8 cellular contexts compared by ENCODE assay signal in the genomic region with DNA sequence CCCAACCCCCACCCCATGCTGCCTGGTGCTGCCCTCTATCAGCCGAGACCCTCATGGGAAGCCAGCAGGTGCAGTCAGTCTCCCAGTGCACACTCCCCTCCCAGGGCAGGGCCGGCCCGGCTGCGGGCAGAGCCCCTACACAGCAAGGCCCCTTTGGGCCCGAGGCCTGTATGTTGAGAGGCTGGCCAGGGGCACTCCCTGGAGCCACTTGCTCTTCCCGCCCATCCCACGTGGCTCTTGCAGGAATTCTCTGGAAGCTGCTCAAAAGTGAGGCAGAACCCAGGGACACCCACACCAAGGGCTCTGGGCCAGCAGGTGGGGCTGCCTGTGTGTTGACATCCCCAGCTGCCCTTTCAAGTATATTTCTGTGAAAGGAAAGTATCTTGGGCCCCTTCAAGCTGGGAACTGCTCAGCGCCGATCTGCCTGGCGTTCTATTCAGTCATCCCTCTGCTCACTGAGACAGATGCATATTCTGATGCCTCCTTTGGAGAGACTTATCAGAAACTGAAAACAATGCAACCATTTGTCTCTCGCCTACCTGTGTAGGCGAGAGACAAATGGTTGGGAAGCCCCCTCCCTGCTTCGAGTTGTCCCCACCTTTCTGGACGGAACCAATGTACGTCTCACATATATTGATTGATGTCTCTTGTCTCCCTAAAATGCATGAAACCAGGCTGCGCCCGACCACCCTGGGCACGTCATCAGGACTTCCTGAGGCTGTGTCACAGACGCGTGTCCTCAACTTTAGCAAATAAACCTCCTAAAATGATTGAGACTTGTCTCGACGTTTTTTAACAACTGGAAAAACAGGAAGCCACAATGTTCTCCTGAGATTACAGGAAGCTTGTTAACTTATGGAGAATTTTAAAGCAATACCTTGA. TPM values are rescaled to one million over a fixed set of nuclear protein-coding genes. Genes with fewer than 3 reads are reported as not detected.
A peak's percentile ranks its signal among the peaks of the same experiment; 100 is the strongest.
DNase-seq lines count a peak whose midpoint lies in the region; ATAC-seq and TF ChIP-seq lines count a peak whose summit lies in the region.

No MANE protein-coding gene starts in this region.

- DNase-seq in HL-60 (ENCODE audit: low read depth in 1 of 2, low spot score in 1 of 2) (no peak), fibroblast of the aortic adventitia (ENCODE audit: low read depth) (peak; percentile 52), nucleus accumbens (lab: John Stamatoyannopoulos, UW) (no peak), cerebellar cortex (ENCODE audit: low spot score) (no peak), OCI-M1 (lab: John Stamatoyannopoulos, UW) (no peak)
- DNase-seq in activated CD4-positive, alpha-beta memory T cell treated with anti-CD3 and anti-CD28 coated beads, Interleukin-2, amount 10 ng/mL, durations not matched to agents 7 days and 5 days = no peak
- DNase-seq in stimulated activated CD4-positive, alpha-beta T cell treated with anti-CD3 and anti-CD28 coated beads, Interleukin-4, amount 100 ng/mL, for 1 hour = peak; percentile 61

- H3K27ac ChIP-seq in HL-60 (replicated peaks) = peak overlapping the region; percentile 88

- peaks cover 56% of the 10 kb centered on the region for H3K36me3 Mint-ChIP-seq in activated CD4-positive, alpha-beta memory T cell treated with anti-CD3 and anti-CD28 coated beads, Interleukin-2, amount 10 ng/mL, durations not matched to agents 7 days and 5 days (ENCODE audit: low read depth)

- peak overlapping the region; percentile 89 for H3K4me3 Mint-ChIP-seq in activated CD4-positive, alpha-beta memory T cell treated with anti-CD3 and anti-CD28 coated beads, Interleukin-2, amount 10 ng/mL, durations not matched to agents 7 days and 5 days

- peaks cover 51% of the 10 kb centered on the region for H3K4me1 Mint-ChIP-seq in activated CD4-positive, alpha-beta memory T cell treated with anti-CD3 and anti-CD28 coated beads, Interleukin-2, amount 10 ng/mL, durations not matched to agents 7 days and 5 days

- no peak for TF ChIP-seq CTCF in HL-60 (IDR thresholded peaks at IDR 0.05; ENCODE audit: insufficient read depth, low read length)
- TF ChIP-seq CTCF in fibroblast of the aortic adventitia (IDR thresholded peaks at IDR 0.05; ENCODE audit: insufficient read depth, low read length) = no peak

- H3K27ac Mint-ChIP-seq in activated CD4-positive, alpha-beta memory T cell treated with anti-CD3 and anti-CD28 coated beads, Interleukin-2, amount 10 ng/mL, durations not matched to agents 7 days and 5 days = peak overlapping the region; percentile 87

- ATAC-seq in GM18861 (IDR thresholded peaks at IDR 0.05; ENCODE audit: unreplicated experiment) = no peak

- H3K27me3 ChIP-seq in HL-60 (ENCODE audit: insufficient read depth, poor library complexity, severe bottlenecking) = no peaks in the 10 kb centered on the region

- CTCF ChIA-PET in activated CD4-positive, alpha-beta memory T cell treated with anti-CD3 and anti-CD28 coated beads, Interleukin-2, amount 10 ng/mL, durations not matched to agents 7 days and 5 days (lab: Charles Lee) = interaction anchor here (0.5 to 10.4 kb wide), 4 partner anchors 13 to 83 kb away, joined by 3 to 70 read pairs (median 18); no protein-coding TSS in a partner anchor

- H3K27me3 Mint-ChIP-seq in activated CD4-positive, alpha-beta memory T cell treated with anti-CD3 and anti-CD28 coated beads, Interleukin-2, amount 10 ng/mL, durations not matched to agents 7 days and 5 days = no peaks in the 10 kb centered on the region

- POLR2A ChIA-PET in activated CD4-positive, alpha-beta memory T cell treated with anti-CD3 and anti-CD28 coated beads, Interleukin-2, amount 10 ng/mL, durations not matched to agents 7 days and 5 days (lab: Charles Lee) = interaction anchor here (0.6 to 10.5 kb wide), 9 partner anchors 12 to 454 kb away, joined by 3 to 120 read pairs (median 9); partner anchors contain the start of genes BRF1 and CDCA4

- no peaks in the 10 kb centered on the region for H3K9me3 Mint-ChIP-seq in activated CD4-positive, alpha-beta memory T cell treated with anti-CD3 and anti-CD28 coated beads, Interleukin-2, amount 10 ng/mL, durations not matched to agents 7 days and 5 days

- H3K4me3 ChIP-seq in HL-60 (replicated peaks; ENCODE audit: insufficient read depth, low read length) (no peak overlapping the region), fibroblast of the aortic adventitia (ENCODE audit: low read depth, low read length) (no peak overlapping the region)

RNA-seq across cellular contexts. Expression of gene GPR132, which starts 6.0 kb away (rescaled TPM):
- 10 to 100 TPM; 51.2 to 51.4 TPM for total RNA-seq in activated CD4-positive, alpha-beta memory T cell treated with anti-CD3 and anti-CD28 coated beads, Interleukin-2, amount 10 ng/mL, durations not matched to agents 7 days and 5 days
- total RNA-seq in fibroblast of the aortic adventitia (ENCODE audit: low replicate concordance) = 0.09 and 0.16 TPM in 2 replicates

RNA-seq across cellular contexts. Expression of gene CDCA4, which starts 38.4 kb away (rescaled TPM):
- 10 to 100 TPM; 57.1 to 57.5 TPM for total RNA-seq in activated CD4-positive, alpha-beta memory T cell treated with anti-CD3 and anti-CD28 coated beads, Interleukin-2, amount 10 ng/mL, durations not matched to agents 7 days and 5 days
- total RNA-seq in fibroblast of the aortic adventitia (ENCODE audit: low replicate concordance) = 4.0 and 41.1 TPM in 2 replicates

Comparison
In these comparisons a context has a peak if more than half of its experiments do, and no peak if none do; other contexts are left out.
1. DNase-seq: peak in fibroblast of the aortic adventitia (single experiment) and stimulated activated CD4-positive, alpha-beta T cell treated with anti-CD3 and anti-CD28 coated beads, Interleukin-4, amount 100 ng/mL, for 1 hour (single experiment); none in HL-60 (0 of 2), activated CD4-positive, alpha-beta memory T cell treated with anti-CD3 and anti-CD28 coated beads, Interleukin-2, amount 10 ng/mL, durations not matched to agents 7 days and 5 days (single experiment), nucleus accumbens (0 of 56), cerebellar cortex (single experiment) and OCI-M1 (single experiment).
2. RNA of gene GPR132, which starts 6.0 kb away (total RNA-seq): 51.2 to 51.4 TPM in activated CD4-positive, alpha-beta memory T cell treated with anti-CD3 and anti-CD28 coated beads, Interleukin-2, amount 10 ng/mL, durations not matched to agents 7 days and 5 days; 0.09 to 0.16 TPM in fibroblast of the aortic adventitia; every median in the first group is over 10 times any median in the second.